1 cellular context compared by ENCODE assay signal in genomic region chr13:101090287-101090686, GRCh38.
TF ChIP-seq lines count a peak whose summit lies in the region.

No MANE protein-coding gene starts in this region.

TF ChIP-seq in GM12878, 131 proteins besides CTCF, POLR2A, EP300 and RAD21 (continued from another document):
- TF ChIP-seq ZNF592 (IDR thresholded peaks at IDR 0.05) (no peak), SMAD1 (IDR thresholded peaks at IDR 0.05; ENCODE audit: low read depth, partially characterized antibody) (no peak), ZSCAN29 (IDR thresholded peaks at IDR 0.05) (no peak), SREBF1 (IDR thresholded peaks at IDR 0.05; ENCODE audit: low read length) (no peak), GATAD2B (conservative IDR thresholded peaks at IDR 0.05; ENCODE audit: low read depth) (no peak), HDAC6 (IDR thresholded peaks at IDR 0.05; ENCODE audit: unreplicated experiment) (no peak), ZZZ3 (IDR thresholded peaks at IDR 0.05; ENCODE audit: control insufficient read depth, insufficient read length, low read depth) (no peak), NR2F1 (conservative IDR thresholded peaks at IDR 0.05) (no peak), BHLHE40 (IDR thresholded peaks at IDR 0.05; ENCODE audit: borderline replicate concordance in 1 of 2, low read depth in 2 of 2, low read length in 1 of 2) (no peak)
- TF ChIP-seq, protein P1, sequence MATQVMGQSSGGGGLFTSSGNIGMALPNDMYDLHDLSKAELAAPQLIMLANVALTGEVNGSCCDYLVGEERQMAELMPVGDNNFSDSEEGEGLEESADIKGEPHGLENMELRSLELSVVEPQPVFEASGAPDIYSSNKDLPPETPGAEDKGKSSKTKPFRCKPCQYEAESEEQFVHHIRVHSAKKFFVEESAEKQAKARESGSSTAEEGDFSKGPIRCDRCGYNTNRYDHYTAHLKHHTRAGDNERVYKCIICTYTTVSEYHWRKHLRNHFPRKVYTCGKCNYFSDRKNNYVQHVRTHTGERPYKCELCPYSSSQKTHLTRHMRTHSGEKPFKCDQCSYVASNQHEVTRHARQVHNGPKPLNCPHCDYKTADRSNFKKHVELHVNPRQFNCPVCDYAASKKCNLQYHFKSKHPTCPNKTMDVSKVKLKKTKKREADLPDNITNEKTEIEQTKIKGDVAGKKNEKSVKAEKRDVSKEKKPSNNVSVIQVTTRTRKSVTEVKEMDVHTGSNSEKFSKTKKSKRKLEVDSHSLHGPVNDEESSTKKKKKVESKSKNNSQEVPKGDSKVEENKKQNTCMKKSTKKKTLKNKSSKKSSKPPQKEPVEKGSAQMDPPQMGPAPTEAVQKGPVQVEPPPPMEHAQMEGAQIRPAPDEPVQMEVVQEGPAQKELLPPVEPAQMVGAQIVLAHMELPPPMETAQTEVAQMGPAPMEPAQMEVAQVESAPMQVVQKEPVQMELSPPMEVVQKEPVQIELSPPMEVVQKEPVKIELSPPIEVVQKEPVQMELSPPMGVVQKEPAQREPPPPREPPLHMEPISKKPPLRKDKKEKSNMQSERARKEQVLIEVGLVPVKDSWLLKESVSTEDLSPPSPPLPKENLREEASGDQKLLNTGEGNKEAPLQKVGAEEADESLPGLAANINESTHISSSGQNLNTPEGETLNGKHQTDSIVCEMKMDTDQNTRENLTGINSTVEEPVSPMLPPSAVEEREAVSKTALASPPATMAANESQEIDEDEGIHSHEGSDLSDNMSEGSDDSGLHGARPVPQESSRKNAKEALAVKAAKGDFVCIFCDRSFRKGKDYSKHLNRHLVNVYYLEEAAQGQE (IDR thresholded peaks at IDR 0.05; ENCODE audit: low read depth, low read length), result no peak
- TF ChIP-seq, protein P2, sequence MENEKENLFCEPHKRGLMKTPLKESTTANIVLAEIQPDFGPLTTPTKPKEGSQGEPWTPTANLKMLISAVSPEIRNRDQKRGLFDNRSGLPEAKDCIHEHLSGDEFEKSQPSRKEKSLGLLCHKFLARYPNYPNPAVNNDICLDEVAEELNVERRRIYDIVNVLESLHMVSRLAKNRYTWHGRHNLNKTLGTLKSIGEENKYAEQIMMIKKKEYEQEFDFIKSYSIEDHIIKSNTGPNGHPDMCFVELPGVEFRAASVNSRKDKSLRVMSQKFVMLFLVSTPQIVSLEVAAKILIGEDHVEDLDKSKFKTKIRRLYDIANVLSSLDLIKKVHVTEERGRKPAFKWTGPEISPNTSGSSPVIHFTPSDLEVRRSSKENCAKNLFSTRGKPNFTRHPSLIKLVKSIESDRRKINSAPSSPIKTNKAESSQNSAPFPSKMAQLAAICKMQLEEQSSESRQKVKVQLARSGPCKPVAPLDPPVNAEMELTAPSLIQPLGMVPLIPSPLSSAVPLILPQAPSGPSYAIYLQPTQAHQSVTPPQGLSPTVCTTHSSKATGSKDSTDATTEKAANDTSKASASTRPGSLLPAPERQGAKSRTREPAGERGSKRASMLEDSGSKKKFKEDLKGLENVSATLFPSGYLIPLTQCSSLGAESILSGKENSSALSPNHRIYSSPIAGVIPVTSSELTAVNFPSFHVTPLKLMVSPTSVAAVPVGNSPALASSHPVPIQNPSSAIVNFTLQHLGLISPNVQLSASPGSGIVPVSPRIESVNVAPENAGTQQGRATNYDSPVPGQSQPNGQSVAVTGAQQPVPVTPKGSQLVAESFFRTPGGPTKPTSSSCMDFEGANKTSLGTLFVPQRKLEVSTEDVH (IDR thresholded peaks at IDR 0.05; ENCODE audit: low read depth, partially characterized antibody), result no peak
- TF ChIP-seq, protein P3, sequence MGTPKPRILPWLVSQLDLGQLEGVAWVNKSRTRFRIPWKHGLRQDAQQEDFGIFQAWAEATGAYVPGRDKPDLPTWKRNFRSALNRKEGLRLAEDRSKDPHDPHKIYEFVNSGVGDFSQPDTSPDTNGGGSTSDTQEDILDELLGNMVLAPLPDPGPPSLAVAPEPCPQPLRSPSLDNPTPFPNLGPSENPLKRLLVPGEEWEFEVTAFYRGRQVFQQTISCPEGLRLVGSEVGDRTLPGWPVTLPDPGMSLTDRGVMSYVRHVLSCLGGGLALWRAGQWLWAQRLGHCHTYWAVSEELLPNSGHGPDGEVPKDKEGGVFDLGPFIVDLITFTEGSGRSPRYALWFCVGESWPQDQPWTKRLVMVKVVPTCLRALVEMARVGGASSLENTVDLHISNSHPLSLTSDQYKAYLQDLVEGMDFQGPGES (IDR thresholded peaks at IDR 0.05), result no peak
